ENCODE assay signal across 8 cellular contexts in the genomic region with DNA sequence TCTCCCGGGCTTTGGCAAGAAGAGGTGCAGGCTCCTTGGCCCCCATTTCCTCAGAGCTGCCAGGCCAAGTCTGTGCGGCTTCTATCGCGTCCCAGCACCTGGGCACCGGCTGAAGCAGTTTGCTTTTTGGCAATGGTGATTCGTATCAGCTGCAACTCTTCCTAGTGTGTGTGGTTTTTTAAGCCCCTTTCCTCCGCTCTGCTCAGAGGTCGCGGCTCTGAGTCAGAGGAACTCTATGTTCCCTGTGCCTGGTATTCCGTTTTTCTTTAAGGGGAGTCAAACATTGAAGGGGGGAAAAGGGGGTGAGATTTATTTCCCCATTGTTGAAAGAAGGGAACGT. TPM values are rescaled to one million over a fixed set of nuclear protein-coding genes. Genes with fewer than 3 reads are reported as not detected.
DNase-seq lines count a peak whose midpoint lies in the region; ATAC-seq and TF ChIP-seq lines count a peak whose summit lies in the region.

No MANE protein-coding gene starts in this region.

- H3K4me3 Mint-ChIP-seq in T-cell (peak overlapping the region; percentile 93 to 98 (median 95)), neural progenitor cell (peak overlapping the region; percentile 95)

- TF ChIP-seq CTCF in neural progenitor cell (IDR thresholded peaks at IDR 0.05) = no peak

- H3K4me1 Mint-ChIP-seq in T-cell = peaks cover 43 to 54% (median 48%) of the 10 kb centered on the region in 3 donors
- H3K4me1 Mint-ChIP-seq in neural progenitor cell = peaks cover 18% of the 10 kb centered on the region

- peaks cover 27% of the 10 kb centered on the region for H3K27me3 ChIP-seq in neural progenitor cell

- H3K9me3 Mint-ChIP-seq in T-cell = no peaks in the 10 kb centered on the region
- H3K9me3 Mint-ChIP-seq in neural progenitor cell = no peaks in the 10 kb centered on the region

- no peaks in the 10 kb centered on the region for H3K9me3 ChIP-seq in neural progenitor cell (ENCODE audit: low read depth)

- peaks cover 56% of the 10 kb centered on the region for H3K79me2 ChIP-seq in neural progenitor cell (ENCODE audit: low read depth)

- H4K20me1 ChIP-seq in neural progenitor cell (ENCODE audit: low read depth) = peaks cover 25% of the 10 kb centered on the region

- CTCF ChIA-PET in T-cell (lab: Charles Lee) = interaction anchor here (0.6 to 2.4 kb wide), 5 partner anchors 10 to 1157 kb away, joined by 3 to 23 read pairs (median 4); a partner anchor contains a TSS

- peak in 2 of 4 experiments; percentile 3 to 19 for ATAC-seq in T-cell (replicated peaks in 1 of 4)
- ATAC-seq in esophagus mucosa = peak; percentile 33

- peak overlapping the region; percentile 94 for H3K27ac ChIP-seq in neural progenitor cell

- H2AFZ ChIP-seq in neural progenitor cell (replicated peaks) = peak overlapping the region; percentile 95

- peaks cover 6% of the 10 kb centered on the region for H3F3A ChIP-seq in neural progenitor cell (ENCODE audit: low read depth)

- H3K4me3 ChIP-seq in neural progenitor cell = peak overlapping the region; percentile 72

- H3K27me3 Mint-ChIP-seq in T-cell (peaks cover 7 to 14% of the 10 kb centered on the region in 2 donors), neural progenitor cell (ENCODE audit: insufficient read depth, low read depth) (peaks cover 12% of the 10 kb centered on the region)

- H3K4me2 ChIP-seq in neural progenitor cell = peak overlapping the region; percentile 86

- DNase-seq in AG08396 (ENCODE audit: low spot score) (peak; percentile 58), H4 (ENCODE audit: low spot score) (peak; percentile 18), T-cell (peak in 13 of 34 experiments; percentile 3 to 30 (median 10)), neural progenitor cell (ENCODE audit: low spot score) (no peak), D341Med (ENCODE audit: low spot score) (no peak), NCI-H345 treated with DMSO at 0.1 percent for 48 hours (lab: John Stamatoyannopoulos, UW; ENCODE audit: unreplicated experiment) (no peak), dermis blood vessel endothelial cell (no peak)

- H3K36me3 ChIP-seq in neural progenitor cell = peaks cover 7% of the 10 kb centered on the region

- H3K9ac ChIP-seq in neural progenitor cell = peak overlapping the region; percentile 94

- H3K27ac Mint-ChIP-seq in T-cell (peak overlapping the region; percentile 83 to 97), neural progenitor cell (peak overlapping the region; percentile 39)

- peaks cover 13% of the 10 kb centered on the region for H3K4me1 ChIP-seq in neural progenitor cell

- H3K36me3 Mint-ChIP-seq in T-cell (peaks cover 13% of the 10 kb centered on the region), neural progenitor cell (peaks cover 17% of the 10 kb centered on the region)

- POLR2A ChIA-PET in T-cell (lab: Charles Lee) = interaction anchor here (2.6 to 3.1 kb wide), 2 partner anchors 14 to 15 kb away, joined by 12 to 16 read pairs; a partner anchor contains a TSS

RNA-seq across cellular contexts. Expression of a gene that starts 0.9 kb away (rescaled TPM):
- total RNA-seq in H4 (2014; rRNA removed; shearing (Covaris generic)) = 40.0 and 81.3 TPM in 2 replicates
- total RNA-seq in T-cell (10 to 100 TPM; 55.0 to 79.8 (median 58.6) TPM), esophagus mucosa (23.1 TPM), neural progenitor cell (ENCODE audit: low replicate concordance) (61.9 and 80.3 TPM in 2 replicates), dermis blood vessel endothelial cell (54.5 and 59.6 TPM in 2 replicates)

RNA-seq across cellular contexts. Expression of a gene that starts 13.3 kb away (rescaled TPM):
- 27.6 and 31.9 TPM in 2 replicates for total RNA-seq in H4 (2014; rRNA removed; shearing (Covaris generic))
- total RNA-seq in T-cell (10 to 100 TPM; 13.1 to 32.2 (median 27.2) TPM), esophagus mucosa (7.3 TPM), neural progenitor cell (ENCODE audit: low replicate concordance) (20.2 and 32.1 TPM in 2 replicates), dermis blood vessel endothelial cell (16.0 and 18.5 TPM in 2 replicates)

RNA-seq across cellular contexts. Expression of a gene that starts 55.8 kb away (rescaled TPM):
- total RNA-seq in H4 (2014; rRNA removed; shearing (Covaris generic)) = not detected in 2 replicates
- total RNA-seq in T-cell (not detected), esophagus mucosa (not detected), neural progenitor cell (ENCODE audit: low replicate concordance) (not detected in 2 replicates), dermis blood vessel endothelial cell (not detected in 2 replicates)

Comparison
In these comparisons a context has a peak if more than half of its experiments do, and no peak if none do; other contexts are left out.
1. DNase-seq: peak in AG08396 (single experiment) and H4 (single experiment); none in neural progenitor cell (single experiment), D341Med (single experiment), NCI-H345 treated with DMSO at 0.1 percent for 48 hours (single experiment) and dermis blood vessel endothelial cell (single experiment).